33 cellular contexts compared by ENCODE assay signal in genomic region chr20:63080811-63081210, GRCh38.
"Had no signal": no experiment of that assay in that cellular context is flagged by ENCODE, and none has a peak within 500 bp of the region (broad histone marks: within the 10 kb centered on the region; RNA-seq: fewer than 3 reads in every experiment).

No MANE protein-coding gene starts in this region.

- H3K4me3 Mint-ChIP-seq: activated B cell treated with CpG ODN at 0.5 μM for 24 hours; activated CD8-positive, alpha-beta T cell treated with anti-CD3 and anti-CD28 coated beads for 36 hours; activated naive CD4-positive, alpha-beta T cell treated with anti-CD3 and anti-CD28 coated beads, Interleukin-2, amount 50 U/mL, for 24 hours; activated naive CD8-positive, alpha-beta T cell treated with anti-CD3 and anti-CD28 coated beads, Interleukin-2, amount 10 ng/mL, durations not matched to agents 7 days and 5 days; activated T-cell treated with anti-CD3 and anti-CD28 coated beads, Interleukin-2, amount 50 U/mL, for 4 hours; activated T-helper 1 cell treated with anti-CD3 and anti-CD28 coated beads, Interleukin-12 subunit alpha, Interleukin-12 subunit beta, Interleukin-2, Interleukin-4 antibody, amounts not matched to agents 30 ng/mL and 10 ng/mL and 1 ng/mL, durations not matched to agents 14 hours and 24 hours and 36 hours; brain; dendritic cell treated with granulocyte-macrophage colony-stimulating factor and Interleukin-4, amounts not matched to agents 40 ng/mL and 50 ng/mL, for 4 days; endodermal cell; T-helper 17 cell; T-helper 2 cell treated with Interferon-gamma antibody and Interleukin-4, amounts not matched to agents 5 μg/mL and 100 μg/mL, for 36 hours had no signal

- H3K27ac Mint-ChIP-seq: activated B cell treated with CpG ODN at 0.5 μM for 24 hours; activated CD8-positive, alpha-beta T cell treated with anti-CD3 and anti-CD28 coated beads for 36 hours; activated naive CD4-positive, alpha-beta T cell treated with anti-CD3 and anti-CD28 coated beads, Interleukin-2, amount 50 U/mL, for 24 hours; activated naive CD8-positive, alpha-beta T cell treated with anti-CD3 and anti-CD28 coated beads, Interleukin-2, amount 10 ng/mL, durations not matched to agents 7 days and 5 days; activated T-helper 1 cell treated with anti-CD3 and anti-CD28 coated beads, Interleukin-12 subunit alpha, Interleukin-12 subunit beta, Interleukin-2, Interleukin-4 antibody, amounts not matched to agents 30 ng/mL and 10 ng/mL and 1 ng/mL, durations not matched to agents 14 hours and 24 hours and 36 hours; activated T-helper 2 cell treated with anti-CD3 and anti-CD28 coated beads, Interferon-gamma antibody, Interleukin-2, Interleukin-4, amounts not matched to agents 10 μg/mL and 5 μg/mL and 100 μg/mL, durations not matched to agents 14 hours and 24 hours and 36 hours; brain; dendritic cell treated with granulocyte-macrophage colony-stimulating factor and Interleukin-4, amounts not matched to agents 40 ng/mL and 50 ng/mL, for 4 days; endodermal cell; T-helper 17 cell; T-helper 2 cell treated with Interferon-gamma antibody and Interleukin-4, amounts not matched to agents 5 μg/mL and 100 μg/mL, for 36 hours had no signal

- H3K4me1 Mint-ChIP-seq: activated B cell treated with CpG ODN at 0.5 μM for 24 hours; activated naive CD4-positive, alpha-beta T cell treated with anti-CD3 and anti-CD28 coated beads, Interleukin-2, amount 50 U/mL, for 24 hours; activated naive CD8-positive, alpha-beta T cell treated with anti-CD3 and anti-CD28 coated beads, Interleukin-2, amount 10 ng/mL, durations not matched to agents 7 days and 5 days; endodermal cell; T-helper 17 cell had no signal

- H3K36me3 Mint-ChIP-seq: activated naive CD8-positive, alpha-beta T cell treated with anti-CD3 and anti-CD28 coated beads, Interleukin-2, amount 10 ng/mL, durations not matched to agents 7 days and 5 days; brain had no signal

- H3K36me3 ChIP-seq: ascending aorta, breast epithelium, cardiac muscle cell, heart left ventricle, WERI-Rb-1 had no signal

- H3K4me1 ChIP-seq: ascending aorta, breast epithelium, heart left ventricle had no signal

- DNase-seq: activated B cell treated with CpG ODN at 0.5 μM for 24 hours; activated CD4-positive, alpha-beta T cell treated with anti-CD3 and anti-CD28 coated beads for 48 hours; activated CD4-positive, alpha-beta T cell treated with anti-CD3 and anti-CD28 coated beads, Interleukin-2, amount 50 U/mL, for 1 hour; activated CD4-positive, alpha-beta T cell treated with anti-CD3 and anti-CD28 coated beads, Interleukin-2, amount 50 U/mL, for 48 hours; activated CD8-positive, alpha-beta memory T cell treated with anti-CD3 and anti-CD28 coated beads for 24 hours; activated CD8-positive, alpha-beta T cell treated with anti-CD3 and anti-CD28 coated beads for 36 hours; activated gamma-delta T cell treated with Interleukin-2 at 50 U/mL for 16 hours; activated naive CD4-positive, alpha-beta T cell treated with Interleukin-2 at 50 U/mL for 16 hours; central memory CD4-positive, alpha-beta T cell; cerebellar nuclear complex; effector memory CD4-positive, alpha-beta T cell; endodermal cell; foreskin fibroblast; T-helper 1 cell; T1000; WERI-Rb-1 had no signal

- H3K27ac ChIP-seq: ascending aorta, breast epithelium, cardiac muscle cell, coronary artery, dorsolateral prefrontal cortex, heart left ventricle, WERI-Rb-1 had no signal

- ATAC-seq: activated CD4-positive, CD25-positive, alpha-beta regulatory T cell treated with anti-CD3 and anti-CD28 coated beads, Interleukin-2, amount 50 U/mL, for 24 hours; activated CD8-positive, alpha-beta T cell treated with anti-CD3 and anti-CD28 coated beads for 36 hours; activated T-cell treated with anti-CD3 and anti-CD28 coated beads, Interleukin-2, amount 50 U/mL, for 4 hours; esophagus mucosa; heart left ventricle; T-helper 17 cell had no signal

- H3K27me3 ChIP-seq: ascending aorta had no signal

- H3K4me3 ChIP-seq: ascending aorta, breast epithelium, cardiac muscle cell, coronary artery, dorsolateral prefrontal cortex, heart left ventricle had no signal
